ENCODE assay signal across 8 cellular contexts in the genomic region with DNA sequence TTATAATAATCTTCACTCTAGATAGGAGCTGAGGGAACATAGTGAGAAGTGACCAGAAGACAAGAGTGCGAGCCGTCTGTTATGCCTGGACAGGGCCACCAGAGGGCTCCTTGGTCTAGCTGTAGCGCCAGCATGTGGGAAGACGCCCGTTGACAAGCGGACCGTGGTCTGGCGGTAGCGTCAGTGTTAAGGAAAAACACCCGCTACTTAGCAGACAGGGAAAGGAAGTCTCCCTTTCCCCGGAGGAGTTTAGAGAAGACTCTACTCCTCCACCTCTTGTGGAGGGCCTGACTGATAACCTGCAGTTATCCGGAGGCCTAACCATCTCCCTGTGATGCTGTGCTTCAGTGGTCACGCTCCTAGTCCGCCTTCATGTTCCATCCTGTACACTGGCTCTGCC.
DNase-seq lines count a peak whose midpoint lies in the region; TF ChIP-seq lines count a peak whose summit lies in the region.
"Not testable (repeated sequence)": the region's sequence is repeated elsewhere in the genome, so short reads cannot be mapped to it uniquely, and the experiment has no call there.

No MANE protein-coding gene starts in this region.

- not testable (repeated sequence) for BruUV-seq in A673 (replicated peaks; lab: Mats Ljungman, UMichigan)

- POLR2A ChIA-PET in A673 (lab: Charles Lee; ENCODE audit: low non-redundant PET) = not testable (repeated sequence)

- H3F3A ChIP-seq in MM.1S (ENCODE audit: insufficient read depth, low read length) = not testable (repeated sequence)

- not testable (repeated sequence) for H3K9me3 ChIP-seq in A673 (ENCODE audit: low read depth, low read length, poor library complexity, severe bottlenecking); MM.1S (replicated peaks; ENCODE audit: insufficient read depth, low read length); endodermal cell (ENCODE audit: control insufficient read depth, low read length)

- not testable (repeated sequence) for H3K4me3 Mint-ChIP-seq in endodermal cell

- H3K27ac Mint-ChIP-seq in endodermal cell = not testable (repeated sequence)

- not testable (repeated sequence) for H3K9me2 ChIP-seq in MM.1S (replicated peaks; ENCODE audit: insufficient read depth, low read length)

- intact Hi-C loops in A673 (cut with micrococcal nuclease; ENCODE audit: unreplicated experiment) = loop anchor here (10.0 kb wide), 1 partner anchor 1610 kb away; no protein-coding TSS in a partner anchor

- TF ChIP-seq CTCF in A673 (conservative IDR thresholded peaks at IDR 0.05; ENCODE audit: low read depth, low read length) (peak; percentile 77), GM12874 (IDR thresholded peaks at IDR 0.05; ENCODE audit: insufficient read depth, low read depth, low read length) (peak; percentile 79), MM.1S (IDR thresholded peaks at IDR 0.05; ENCODE audit: low read length) (peak; percentile 71), endodermal cell (conservative IDR thresholded peaks at IDR 0.05) (peak; percentile 90)

- not testable (repeated sequence) for H3K4me1 Mint-ChIP-seq in endodermal cell

- peak; percentile 71 for DNase-seq in A673 (ENCODE audit: low spot score)
- DNase-seq in MM.1S = peak; percentile 61
- peak; percentile 75 for DNase-seq in RPMI7951 (ENCODE audit: low read depth)
- peak; percentile 22 for DNase-seq in activated T-cell treated with anti-CD3 and anti-CD28 coated beads for 1 hour (ENCODE audit: low read depth)
- DNase-seq in endodermal cell = peak; percentile 91
- peak; percentile 81 for DNase-seq in left kidney (ENCODE audit: low read depth, low spot score)
- peak; percentile 39 for DNase-seq in smooth muscle cell of the brain vasculature (ENCODE audit: low read depth, low spot score)

- CTCF ChIA-PET in A673 (lab: Charles Lee) = not testable (repeated sequence)

- H3K9ac ChIP-seq in MM.1S (ENCODE audit: low read length); endodermal cell (ENCODE audit: extremely low read depth, low read length, poor library complexity, severe bottlenecking): not testable (repeated sequence)

- H3K4me2 ChIP-seq in MM.1S (ENCODE audit: low read depth, low read length) = peak overlapping the region; percentile 29

- H3K36me3 ChIP-seq in A673 (ENCODE audit: insufficient read depth, low read length, poor library complexity, severe bottlenecking); MM.1S (replicated peaks; ENCODE audit: insufficient read depth, low read length); endodermal cell (ENCODE audit: control insufficient read depth, insufficient read depth, low read length): not testable (repeated sequence)

- not testable (repeated sequence) for H3K36me3 Mint-ChIP-seq in endodermal cell (ENCODE audit: low read depth)

- H3K9me3 Mint-ChIP-seq in endodermal cell = not testable (repeated sequence)

- not testable (repeated sequence) for H3K4me1 ChIP-seq in A673 (ENCODE audit: insufficient read depth, low read length, poor library complexity, severe bottlenecking); MM.1S (ENCODE audit: low read length); endodermal cell (ENCODE audit: control insufficient read depth, insufficient read depth, low read length)

- H3K4me3 ChIP-seq in A673 (ENCODE audit: low read depth, low read length, poor library complexity, severe bottlenecking); MM.1S (ENCODE audit: low read length); endodermal cell (ENCODE audit: low read length): not testable (repeated sequence)

- H3K27ac ChIP-seq in A673 (ENCODE audit: low read depth, low read length, poor library complexity, severe bottlenecking); MM.1S (ENCODE audit: low read length); endodermal cell (ENCODE audit: low read depth, low read length): not testable (repeated sequence)

- H4K20me1 ChIP-seq in MM.1S (ENCODE audit: insufficient read depth, low read length) = not testable (repeated sequence)

- H3K27me3 Mint-ChIP-seq in endodermal cell (ENCODE audit: insufficient read depth) = peaks cover 22% of the 10 kb centered on the region

- WGBS in endodermal cell (ENCODE audit: insufficient coverage in 1 of 2, insufficient read length in 1 of 2), 2 experiments = 3 to 17% methylated on average over 8 to 14 of the region's 14 CpGs

- not testable (repeated sequence) for H3K79me2 ChIP-seq in MM.1S (ENCODE audit: low read length)

- peak overlapping the region; percentile 77 for H2AFZ ChIP-seq in MM.1S (ENCODE audit: low read length)

- not testable (repeated sequence) for H3K27me3 ChIP-seq in A673 (replicated peaks; ENCODE audit: insufficient read depth, low read depth, low read length, poor library complexity); MM.1S (replicated peaks; ENCODE audit: insufficient read depth, low read length)
- H3K27me3 ChIP-seq in endodermal cell (ENCODE audit: control insufficient read depth, insufficient read depth, low read length, poor library complexity, severe bottlenecking) = peaks cover 11% of the 10 kb centered on the region

Comparison
In these comparisons a context has a peak if more than half of its experiments do, and no peak if none do; other contexts are left out.
1. DNase-seq: peak in every context shown above with its lines; median percentile 91 in endodermal cell; 81 in left kidney; 75 in RPMI7951; 71 in A673; 61 in MM.1S; 39 in smooth muscle cell of the brain vasculature; 22 in activated T-cell treated with anti-CD3 and anti-CD28 coated beads for 1 hour.